In genomic region chr12:13273097-13273496, GRCh38 we compare ENCODE assay signal across 20 cellular contexts.
DNase-seq lines count a peak whose midpoint lies in the region; ATAC-seq, FAIRE-seq and TF ChIP-seq lines count a peak whose summit lies in the region.
"Had no signal": no experiment of that assay in that cellular context is flagged by ENCODE, and none has a peak within 500 bp of the region (broad histone marks: within the 10 kb centered on the region; RNA-seq: fewer than 3 reads in every experiment).

No MANE protein-coding gene starts in this region.

- POLR2A ChIA-PET in Caco-2 (lab: Charles Lee): no interaction called here

- intact Hi-C loops in Caco-2 (cut with micrococcal nuclease; ENCODE audit: unreplicated experiment): no loop called here
- intact Hi-C loops in Right ventricle myocardium inferior (cut with DNase I): no loop called here
- intact Hi-C loops in spleen (cut with DNase I; ENCODE audit: low total_unique reads): no loop called here

- H3K36me3 ChIP-seq in Caco-2 (ENCODE audit: control insufficient read depth, insufficient read depth, low read length) (no peaks in the 10 kb centered on the region), small intestine (ENCODE audit: control insufficient read depth in 2 of 2, insufficient read depth in 2 of 2, low read length in 2 of 2) (no peaks in the 10 kb centered on the region), spleen (no peaks in the 10 kb centered on the region)
- H3K36me3 ChIP-seq: BLaER1 treated with 17β-estradiol and CSF1 and Interleukin-3, amounts not matched to agents 10 nM and 100 nM had no signal

- CTCF ChIA-PET in Caco-2 (lab: Charles Lee): interaction anchor here (0.6 to 1.9 kb wide), 3 partner anchors 17 to 171 kb away, joined by 3 to 9 read pairs (median 3); no protein-coding TSS in a partner anchor

- DNase-seq in Caco-2 (peak; percentile 42 to 58), islet precursor cell (peak; percentile 23), left lobe of liver (ENCODE audit: low spot score) (no peak), small intestine (peak; percentile 93), Right ventricle myocardium inferior (ENCODE audit: missing footprints) (no peak), spleen (no peak), NCI-H2081 (lab: John Stamatoyannopoulos, UW) (no peak)
- DNase-seq: AML-193; CD4-positive, alpha-beta T cell; CD8-positive, alpha-beta T cell; GF-D8 had no signal

- H3K4me1 ChIP-seq in Caco-2: peaks cover 20% of the 10 kb centered on the region
- H3K4me1 ChIP-seq in small intestine (ENCODE audit: control insufficient read depth in 2 of 2, insufficient read depth in 1 of 2, low read depth in 1 of 2, low read length in 1 of 2): peaks cover 0 to 2% of the 10 kb centered on the region in 2 donors
- H3K4me1 ChIP-seq in spleen: peaks cover 0 to 4% (median 3%) of the 10 kb centered on the region in 6 donors
- H3K4me1 ChIP-seq: A549 had no signal

- 9 to 61% (median 40%) methylated on average over 6 of the region's 6 CpGs for WGBS in small intestine, 3 donors
- 84 to 91% (median 85%) methylated on average over 6 of the region's 6 CpGs for WGBS in spleen, 5 donors

- H3K9me3 Mint-ChIP-seq in Caco-2 (ENCODE audit: unreplicated experiment): no peaks in the 10 kb centered on the region
- H3K9me3 Mint-ChIP-seq: CD4-positive, alpha-beta T cell; CD8-positive, alpha-beta T cell had no signal

- H3K4me1 Mint-ChIP-seq in Caco-2 (ENCODE audit: low read depth, unreplicated experiment): peaks cover 20% of the 10 kb centered on the region

- no peak overlapping the region for H3K27ac Mint-ChIP-seq in Caco-2 (ENCODE audit: unreplicated experiment)
- H3K27ac Mint-ChIP-seq: B cell; CD4-positive, alpha-beta T cell; CD8-positive, alpha-beta T cell had no signal

- H3K9me3 ChIP-seq in Caco-2: no peaks in the 10 kb centered on the region
- H3K9me3 ChIP-seq in small intestine (ENCODE audit: control insufficient read depth, low read depth): no peaks in the 10 kb centered on the region
- no peaks in the 10 kb centered on the region for H3K9me3 ChIP-seq in spleen
- H3K9me3 ChIP-seq: A549 had no signal

- no TSS peak for BruUV-seq in Caco-2 (replicated peaks; lab: Mats Ljungman, UMichigan)

- no peak for FAIRE-seq in small intestine (lab: Jason Lieb, UNC)
- FAIRE-seq: A549, G401.6, GM12891, GM19239 had no signal

- H3K27me3 Mint-ChIP-seq in Caco-2 (ENCODE audit: insufficient read depth, unreplicated experiment): no peaks in the 10 kb centered on the region

- ATAC-seq in left lobe of liver: peak; percentile 23
- ATAC-seq in HG03175 (IDR thresholded peaks at IDR 0.05; ENCODE audit: unreplicated experiment): no peak
- no peak for ATAC-seq in Right ventricle myocardium inferior
- ATAC-seq: A549; CD8-positive, alpha-beta T cell had no signal

- H3K4me3 ChIP-seq in Caco-2 (ENCODE audit: low read depth, low read length) (no peak overlapping the region), small intestine (ENCODE audit: low read depth in 1 of 2, low read length in 2 of 2) (no peak overlapping the region), spleen (no peak overlapping the region)
- H3K4me3 ChIP-seq: A549; BLaER1 treated with 17β-estradiol and CSF1 and Interleukin-3, amounts not matched to agents 10 nM and 100 nM had no signal

- H3K27ac ChIP-seq in small intestine (ENCODE audit: low read depth in 1 of 2, low read length in 1 of 2) (peak overlapping the region in 1 of 2 donors; percentile 28), spleen (no peak overlapping the region)
- H3K27ac ChIP-seq: 22Rv1; A549; BLaER1 treated with 17β-estradiol and CSF1 and Interleukin-3, amounts not matched to agents 10 nM and 100 nM; C4-2B had no signal

- H3K4me3 Mint-ChIP-seq in Caco-2 (ENCODE audit: unreplicated experiment): no peak overlapping the region
- H3K4me3 Mint-ChIP-seq: B cell; CD4-positive, alpha-beta T cell; CD8-positive, alpha-beta T cell had no signal

- no peaks in the 10 kb centered on the region for H3K36me3 Mint-ChIP-seq in Caco-2 (ENCODE audit: insufficient read depth, unreplicated experiment)
- H3K36me3 Mint-ChIP-seq: CD8-positive, alpha-beta T cell had no signal

- H3K27me3 ChIP-seq in Caco-2 (replicated peaks; ENCODE audit: control insufficient read depth, insufficient read depth, low read length) (no peaks in the 10 kb centered on the region), small intestine (ENCODE audit: control insufficient read depth in 2 of 2, insufficient read depth in 2 of 2, low read length in 2 of 2) (peaks cover 0 to 8% of the 10 kb centered on the region in 2 donors), spleen (replicated peaks in 1 of 7) (peaks cover 0 to 53% (median 4%) of the 10 kb centered on the region in 7 donors)
- H3K27me3 ChIP-seq: BLaER1 treated with 17β-estradiol and CSF1 and Interleukin-3, amounts not matched to agents 10 nM and 100 nM had no signal

- no peak for TF ChIP-seq POLR2A in spleen (IDR thresholded peaks at IDR 0.05)

- no peak for TF ChIP-seq CTCF in Caco-2 (IDR thresholded peaks at IDR 0.05; ENCODE audit: insufficient read depth in 1 of 2, low read depth in 1 of 2, low read length in 1 of 2, severe bottlenecking in 1 of 2, unreplicated experiment in 1 of 2)
- TF ChIP-seq CTCF in spleen (IDR thresholded peaks at IDR 0.05 in 8 of 11, conservative IDR thresholded peaks at IDR 0.05 in 3 of 11): no peak

Comparison
In these comparisons a context has a peak if more than half of its experiments do, and no peak if none do; other contexts are left out.
1. DNase-seq: peak in Caco-2 (2 of 2), islet precursor cell (single experiment) and small intestine (single experiment); none in left lobe of liver (single experiment), Right ventricle myocardium inferior (single experiment), spleen (single experiment) and NCI-H2081 (0 of 2).